In genomic region chr14:65412189-65412846, GRCh38 we compare ENCODE assay signal across 1 cellular context.
TF ChIP-seq lines count a peak whose summit lies in the region.

TSS of gene FUT8 (plus strand) at chr14:65412730. CDS start at chr14:65561564, 148,834 bp downstream.

TF ChIP-seq in HepG2, 621 proteins besides CTCF, POLR2A, EP300 and RAD21 (continued from another document and continues in another):
- no peak for TF ChIP-seq ZNF318 (CRISPR knock-in tag; IDR thresholded peaks at IDR 0.05)
- no peak for TF ChIP-seq ZSCAN29 (CRISPR knock-in tag; conservative IDR thresholded peaks at IDR 0.05)
- no peak for TF ChIP-seq ATF7 (IDR thresholded peaks at IDR 0.05)
- 0 out of 2 replicates have a peak, but pooled peaks have one; percentile 37 for TF ChIP-seq ATF7 (CRISPR knock-in tag; IDR thresholded peaks at IDR 0.05)
- TF ChIP-seq PHB2 (IDR thresholded peaks at IDR 0.05; ENCODE audit: partially characterized antibody): no peak
- peak; percentile 67 for TF ChIP-seq POLR2G (IDR thresholded peaks at IDR 0.05; ENCODE audit: low read depth, low read length)
- no peak for TF ChIP-seq IRF2 (CRISPR knock-in tag; IDR thresholded peaks at IDR 0.05)
- no peak for TF ChIP-seq RFX3 (CRISPR knock-in tag; IDR thresholded peaks at IDR 0.05)
- TF ChIP-seq KMT2A (CRISPR knock-in tag; IDR thresholded peaks at IDR 0.05): no peak
- TF ChIP-seq PHF20 (CRISPR knock-in tag; IDR thresholded peaks at IDR 0.05): peak; percentile 49; the same call in 1 of the 2 replicates
- no peak; the same call in 1 of the 2 replicates for TF ChIP-seq SAFB2 (CRISPR knock-in tag; IDR thresholded peaks at IDR 0.05; ENCODE audit: borderline replicate concordance, low read depth)
- TF ChIP-seq HDAC2 (CRISPR knock-in tag; IDR thresholded peaks at IDR 0.05): no peak; the same call in 1 of the 2 replicates
- no peak for TF ChIP-seq HNF1A (IDR thresholded peaks at IDR 0.05; ENCODE audit: low read depth)
- TF ChIP-seq HNF1A (CRISPR knock-in tag; IDR thresholded peaks at IDR 0.05; ENCODE audit: borderline replicate concordance): no peak; the same call in 1 of the 2 replicates
- no peak for TF ChIP-seq ZNF512B (CRISPR knock-in tag; IDR thresholded peaks at IDR 0.05; ENCODE audit: borderline replicate concordance)
- no peak for TF ChIP-seq ZMAT5 (CRISPR knock-in tag; IDR thresholded peaks at IDR 0.05; ENCODE audit: borderline replicate concordance, low read depth)
- no peak for TF ChIP-seq RBM22 (optimal IDR thresholded peaks at IDR 0.05; ENCODE audit: low read length)
- TF ChIP-seq ZNF740 (CRISPR knock-in tag; IDR thresholded peaks at IDR 0.05): peak; percentile 68
- TF ChIP-seq MAF1 (CRISPR knock-in tag; IDR thresholded peaks at IDR 0.05; ENCODE audit: borderline replicate concordance): 0 out of 2 replicates have a peak, but pooled peaks have one; percentile 36
- no peak for TF ChIP-seq PAX8 (CRISPR knock-in tag; IDR thresholded peaks at IDR 0.05; ENCODE audit: borderline replicate concordance)
- TF ChIP-seq KDM2A (CRISPR knock-in tag; IDR thresholded peaks at IDR 0.05; ENCODE audit: borderline replicate concordance, low read depth): peak; percentile 75
- TF ChIP-seq ZBTB40 (IDR thresholded peaks at IDR 0.05): no peak
- TF ChIP-seq ZBTB40 (CRISPR knock-in tag; IDR thresholded peaks at IDR 0.05): peak; percentile 54; the same call in 1 of the 2 replicates
- peak; percentile 49; the same call in 1 of the 2 replicates for TF ChIP-seq SOX5 (CRISPR knock-in tag; IDR thresholded peaks at IDR 0.05; ENCODE audit: borderline replicate concordance)
